Comparison of ENCODE assay signal across 1 cellular context in the genomic region with DNA sequence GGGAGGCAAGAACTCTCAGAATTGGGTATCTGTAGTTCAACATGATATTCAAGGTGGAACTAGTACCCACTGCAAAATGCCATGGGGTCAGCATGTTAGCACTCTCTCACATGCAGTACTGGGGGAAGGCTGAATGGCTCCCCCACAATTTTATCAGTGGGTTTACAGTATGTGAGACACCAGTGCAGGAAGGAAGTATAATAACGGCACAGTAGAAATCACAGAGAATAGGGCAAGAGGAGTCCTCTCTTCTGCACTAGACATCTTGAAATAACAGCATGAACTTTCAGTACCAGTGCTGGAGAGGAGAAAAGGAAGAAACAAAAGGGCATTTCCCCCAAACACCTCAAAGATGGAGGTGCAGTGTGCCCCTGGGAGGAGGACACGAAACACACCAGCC.
TF ChIP-seq lines count a peak whose summit lies in the region.

No MANE protein-coding gene starts in this region.

TF ChIP-seq in GM12878, 131 proteins besides CTCF, POLR2A, EP300 and RAD21:
- TF ChIP-seq BACH1 (IDR thresholded peaks at IDR 0.05; ENCODE audit: borderline replicate concordance) (no peak), CHD2 (IDR thresholded peaks at IDR 0.05; ENCODE audit: borderline replicate concordance, low read depth, low read length) (no peak), ATF7 (IDR thresholded peaks at IDR 0.05; ENCODE audit: low read depth) (no peak), CBX5 (IDR thresholded peaks at IDR 0.05; ENCODE audit: low read depth) (no peak), TAF1 (IDR thresholded peaks at IDR 0.05; ENCODE audit: borderline replicate concordance, low read depth, low read length) (no peak), POU2F2 (IDR thresholded peaks at IDR 0.05; ENCODE audit: borderline replicate concordance, low read depth, low read length) (no peak), HDAC6 (IDR thresholded peaks at IDR 0.05; ENCODE audit: unreplicated experiment) (no peak), ZNF274 (IDR thresholded peaks at IDR 0.05; ENCODE audit: insufficient read depth, insufficient read length) (no peak)
- TF ChIP-seq, protein P1, sequence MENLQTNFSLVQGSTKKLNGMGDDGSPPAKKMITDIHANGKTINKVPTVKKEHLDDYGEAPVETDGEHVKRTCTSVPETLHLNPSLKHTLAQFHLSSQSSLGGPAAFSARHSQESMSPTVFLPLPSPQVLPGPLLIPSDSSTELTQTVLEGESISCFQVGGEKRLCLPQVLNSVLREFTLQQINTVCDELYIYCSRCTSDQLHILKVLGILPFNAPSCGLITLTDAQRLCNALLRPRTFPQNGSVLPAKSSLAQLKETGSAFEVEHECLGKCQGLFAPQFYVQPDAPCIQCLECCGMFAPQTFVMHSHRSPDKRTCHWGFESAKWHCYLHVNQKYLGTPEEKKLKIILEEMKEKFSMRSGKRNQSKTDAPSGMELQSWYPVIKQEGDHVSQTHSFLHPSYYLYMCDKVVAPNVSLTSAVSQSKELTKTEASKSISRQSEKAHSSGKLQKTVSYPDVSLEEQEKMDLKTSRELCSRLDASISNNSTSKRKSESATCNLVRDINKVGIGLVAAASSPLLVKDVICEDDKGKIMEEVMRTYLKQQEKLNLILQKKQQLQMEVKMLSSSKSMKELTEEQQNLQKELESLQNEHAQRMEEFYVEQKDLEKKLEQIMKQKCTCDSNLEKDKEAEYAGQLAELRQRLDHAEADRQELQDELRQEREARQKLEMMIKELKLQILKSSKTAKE (IDR thresholded peaks at IDR 0.05; ENCODE audit: low read depth, poor library complexity, severe bottlenecking): no peak
- TF ChIP-seq, protein P2, sequence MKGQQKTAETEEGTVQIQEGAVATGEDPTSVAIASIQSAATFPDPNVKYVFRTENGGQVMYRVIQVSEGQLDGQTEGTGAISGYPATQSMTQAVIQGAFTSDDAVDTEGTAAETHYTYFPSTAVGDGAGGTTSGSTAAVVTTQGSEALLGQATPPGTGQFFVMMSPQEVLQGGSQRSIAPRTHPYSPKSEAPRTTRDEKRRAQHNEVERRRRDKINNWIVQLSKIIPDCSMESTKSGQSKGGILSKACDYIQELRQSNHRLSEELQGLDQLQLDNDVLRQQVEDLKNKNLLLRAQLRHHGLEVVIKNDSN (IDR thresholded peaks at IDR 0.05; ENCODE audit: borderline replicate concordance, extremely low read length, insufficient read depth, low read depth, low read length): no peak
- TF ChIP-seq, protein P3, sequence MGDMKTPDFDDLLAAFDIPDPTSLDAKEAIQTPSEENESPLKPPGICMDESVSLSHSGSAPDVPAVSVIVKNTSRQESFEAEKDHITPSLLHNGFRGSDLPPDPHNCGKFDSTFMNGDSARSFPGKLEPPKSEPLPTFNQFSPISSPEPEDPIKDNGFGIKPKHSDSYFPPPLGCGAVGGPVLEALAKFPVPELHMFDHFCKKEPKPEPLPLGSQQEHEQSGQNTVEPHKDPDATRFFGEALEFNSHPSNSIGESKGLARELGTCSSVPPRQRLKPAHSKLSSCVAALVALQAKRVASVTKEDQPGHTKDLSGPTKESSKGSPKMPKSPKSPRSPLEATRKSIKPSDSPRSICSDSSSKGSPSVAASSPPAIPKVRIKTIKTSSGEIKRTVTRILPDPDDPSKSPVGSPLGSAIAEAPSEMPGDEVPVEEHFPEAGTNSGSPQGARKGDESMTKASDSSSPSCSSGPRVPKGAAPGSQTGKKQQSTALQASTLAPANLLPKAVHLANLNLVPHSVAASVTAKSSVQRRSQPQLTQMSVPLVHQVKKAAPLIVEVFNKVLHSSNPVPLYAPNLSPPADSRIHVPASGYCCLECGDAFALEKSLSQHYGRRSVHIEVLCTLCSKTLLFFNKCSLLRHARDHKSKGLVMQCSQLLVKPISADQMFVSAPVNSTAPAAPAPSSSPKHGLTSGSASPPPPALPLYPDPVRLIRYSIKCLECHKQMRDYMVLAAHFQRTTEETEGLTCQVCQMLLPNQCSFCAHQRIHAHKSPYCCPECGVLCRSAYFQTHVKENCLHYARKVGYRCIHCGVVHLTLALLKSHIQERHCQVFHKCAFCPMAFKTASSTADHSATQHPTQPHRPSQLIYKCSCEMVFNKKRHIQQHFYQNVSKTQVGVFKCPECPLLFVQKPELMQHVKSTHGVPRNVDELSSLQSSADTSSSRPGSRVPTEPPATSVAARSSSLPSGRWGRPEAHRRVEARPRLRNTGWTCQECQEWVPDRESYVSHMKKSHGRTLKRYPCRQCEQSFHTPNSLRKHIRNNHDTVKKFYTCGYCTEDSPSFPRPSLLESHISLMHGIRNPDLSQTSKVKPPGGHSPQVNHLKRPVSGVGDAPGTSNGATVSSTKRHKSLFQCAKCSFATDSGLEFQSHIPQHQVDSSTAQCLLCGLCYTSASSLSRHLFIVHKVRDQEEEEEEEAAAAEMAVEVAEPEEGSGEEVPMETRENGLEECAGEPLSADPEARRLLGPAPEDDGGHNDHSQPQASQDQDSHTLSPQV (IDR thresholded peaks at IDR 0.05): no peak
- TF ChIP-seq, protein P4, sequence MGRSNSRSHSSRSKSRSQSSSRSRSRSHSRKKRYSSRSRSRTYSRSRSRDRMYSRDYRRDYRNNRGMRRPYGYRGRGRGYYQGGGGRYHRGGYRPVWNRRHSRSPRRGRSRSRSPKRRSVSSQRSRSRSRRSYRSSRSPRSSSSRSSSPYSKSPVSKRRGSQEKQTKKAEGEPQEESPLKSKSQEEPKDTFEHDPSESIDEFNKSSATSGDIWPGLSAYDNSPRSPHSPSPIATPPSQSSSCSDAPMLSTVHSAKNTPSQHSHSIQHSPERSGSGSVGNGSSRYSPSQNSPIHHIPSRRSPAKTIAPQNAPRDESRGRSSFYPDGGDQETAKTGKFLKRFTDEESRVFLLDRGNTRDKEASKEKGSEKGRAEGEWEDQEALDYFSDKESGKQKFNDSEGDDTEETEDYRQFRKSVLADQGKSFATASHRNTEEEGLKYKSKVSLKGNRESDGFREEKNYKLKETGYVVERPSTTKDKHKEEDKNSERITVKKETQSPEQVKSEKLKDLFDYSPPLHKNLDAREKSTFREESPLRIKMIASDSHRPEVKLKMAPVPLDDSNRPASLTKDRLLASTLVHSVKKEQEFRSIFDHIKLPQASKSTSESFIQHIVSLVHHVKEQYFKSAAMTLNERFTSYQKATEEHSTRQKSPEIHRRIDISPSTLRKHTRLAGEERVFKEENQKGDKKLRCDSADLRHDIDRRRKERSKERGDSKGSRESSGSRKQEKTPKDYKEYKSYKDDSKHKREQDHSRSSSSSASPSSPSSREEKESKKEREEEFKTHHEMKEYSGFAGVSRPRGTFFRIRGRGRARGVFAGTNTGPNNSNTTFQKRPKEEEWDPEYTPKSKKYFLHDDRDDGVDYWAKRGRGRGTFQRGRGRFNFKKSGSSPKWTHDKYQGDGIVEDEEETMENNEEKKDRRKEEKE (IDR thresholded peaks at IDR 0.05): no peak
- TF ChIP-seq, protein P5, sequence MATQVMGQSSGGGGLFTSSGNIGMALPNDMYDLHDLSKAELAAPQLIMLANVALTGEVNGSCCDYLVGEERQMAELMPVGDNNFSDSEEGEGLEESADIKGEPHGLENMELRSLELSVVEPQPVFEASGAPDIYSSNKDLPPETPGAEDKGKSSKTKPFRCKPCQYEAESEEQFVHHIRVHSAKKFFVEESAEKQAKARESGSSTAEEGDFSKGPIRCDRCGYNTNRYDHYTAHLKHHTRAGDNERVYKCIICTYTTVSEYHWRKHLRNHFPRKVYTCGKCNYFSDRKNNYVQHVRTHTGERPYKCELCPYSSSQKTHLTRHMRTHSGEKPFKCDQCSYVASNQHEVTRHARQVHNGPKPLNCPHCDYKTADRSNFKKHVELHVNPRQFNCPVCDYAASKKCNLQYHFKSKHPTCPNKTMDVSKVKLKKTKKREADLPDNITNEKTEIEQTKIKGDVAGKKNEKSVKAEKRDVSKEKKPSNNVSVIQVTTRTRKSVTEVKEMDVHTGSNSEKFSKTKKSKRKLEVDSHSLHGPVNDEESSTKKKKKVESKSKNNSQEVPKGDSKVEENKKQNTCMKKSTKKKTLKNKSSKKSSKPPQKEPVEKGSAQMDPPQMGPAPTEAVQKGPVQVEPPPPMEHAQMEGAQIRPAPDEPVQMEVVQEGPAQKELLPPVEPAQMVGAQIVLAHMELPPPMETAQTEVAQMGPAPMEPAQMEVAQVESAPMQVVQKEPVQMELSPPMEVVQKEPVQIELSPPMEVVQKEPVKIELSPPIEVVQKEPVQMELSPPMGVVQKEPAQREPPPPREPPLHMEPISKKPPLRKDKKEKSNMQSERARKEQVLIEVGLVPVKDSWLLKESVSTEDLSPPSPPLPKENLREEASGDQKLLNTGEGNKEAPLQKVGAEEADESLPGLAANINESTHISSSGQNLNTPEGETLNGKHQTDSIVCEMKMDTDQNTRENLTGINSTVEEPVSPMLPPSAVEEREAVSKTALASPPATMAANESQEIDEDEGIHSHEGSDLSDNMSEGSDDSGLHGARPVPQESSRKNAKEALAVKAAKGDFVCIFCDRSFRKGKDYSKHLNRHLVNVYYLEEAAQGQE (IDR thresholded peaks at IDR 0.05; ENCODE audit: low read depth, low read length): no peak
